35 cellular contexts compared by ENCODE assay signal in the genomic region with DNA sequence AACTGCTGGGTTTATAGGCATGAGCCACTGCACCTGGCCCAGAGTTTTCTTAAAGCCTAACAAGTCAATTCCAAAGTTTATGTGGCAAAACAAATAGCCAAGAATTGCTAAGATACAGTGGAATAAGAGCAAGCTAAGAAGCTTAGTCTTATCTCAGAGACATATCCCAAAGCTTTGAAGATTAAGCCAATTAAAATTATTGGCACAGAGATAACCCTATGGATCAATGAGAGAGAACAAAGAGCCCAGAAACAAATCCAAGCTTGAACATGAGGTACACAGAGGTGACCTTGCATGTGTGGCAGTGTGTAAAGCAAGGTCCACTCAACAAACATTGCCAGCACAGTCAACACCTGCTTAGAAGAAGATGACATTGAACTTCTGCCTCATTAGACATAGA. TPM values are rescaled to one million over a fixed set of nuclear protein-coding genes. Genes with fewer than 3 reads are reported as not detected.
"Had no signal": no experiment of that assay in that cellular context is flagged by ENCODE, and none has a peak within 500 bp of the region (broad histone marks: within the 10 kb centered on the region; RNA-seq: fewer than 3 reads in every experiment).

No MANE protein-coding gene starts in this region.

- ATAC-seq: activated CD4-positive, CD25-positive, alpha-beta regulatory T cell treated with anti-CD3 and anti-CD28 coated beads, Interleukin-2, amount 50 U/mL, for 24 hours; activated CD8-positive, alpha-beta T cell treated with anti-CD3 and anti-CD28 coated beads for 36 hours; activated naive CD8-positive, alpha-beta T cell treated with anti-CD3 and anti-CD28 coated beads, Interleukin-2, amount 50 U/mL, for 24 hours; activated T-cell treated with anti-CD3 and anti-CD28 coated beads, Interleukin-2, amount 50 U/mL, for 4 hours; activated T-helper 17 cell treated with anti-CD3 and anti-CD28 coated beads, Interleukin-2, amount 50 U/mL, for 72 hours; T-helper 17 cell had no signal

- H3K4me1 ChIP-seq: adrenal gland, breast epithelium, colonic mucosa, esophagus squamous epithelium had no signal

- H3K36me3 ChIP-seq: adrenal gland, breast epithelium, cardiac muscle cell, colonic mucosa, esophagus squamous epithelium, WERI-Rb-1 had no signal

- H3K4me3 ChIP-seq: adrenal gland, breast epithelium, cardiac muscle cell, colonic mucosa, esophagus squamous epithelium had no signal

- DNase-seq: activated B cell treated with CpG ODN at 0.5 μM for 24 hours; activated CD4-positive, alpha-beta T cell treated with anti-CD3 and anti-CD28 coated beads for 48 hours; activated CD4-positive, alpha-beta T cell treated with anti-CD3 and anti-CD28 coated beads, Interleukin-2, amount 50 U/mL, for 1 hour; activated CD4-positive, alpha-beta T cell treated with anti-CD3 and anti-CD28 coated beads, Interleukin-2, amount 50 U/mL, for 48 hours; activated CD8-positive, alpha-beta memory T cell treated with anti-CD3 and anti-CD28 coated beads for 24 hours; activated CD8-positive, alpha-beta T cell treated with anti-CD3 and anti-CD28 coated beads for 36 hours; activated effector memory CD4-positive, alpha-beta T cell treated with anti-CD3 and anti-CD28 coated beads, Interleukin-2, amount 50 U/mL, for 16 hours; activated naive CD4-positive, alpha-beta T cell treated with anti-CD3 and anti-CD28 coated beads for 36 hours; activated naive CD8-positive, alpha-beta T cell treated with anti-CD3 and anti-CD28 coated beads for 36 hours; activated naive CD8-positive, alpha-beta T cell treated with anti-CD3 and anti-CD28 coated beads, Interleukin-2, amount 50 U/mL, for 24 hours; activated T-cell treated with anti-CD3 and anti-CD28 coated beads, Interleukin-2, amount 50 U/mL, for 4 hours; adrenal gland; amygdala; aorta; central memory CD4-positive, alpha-beta T cell; cerebellar nuclear complex; colonic mucosa; effector CD8-positive, alpha-beta T cell; esophagus squamous epithelium; foreskin melanocyte; head of caudate nucleus; T-helper 1 cell; T-helper 17 cell; T1000; WERI-Rb-1 had no signal

- H3K27ac ChIP-seq: adrenal gland, breast epithelium, cardiac muscle cell, colonic mucosa, epithelial cell of prostate, esophagus squamous epithelium, WERI-Rb-1 had no signal

- H3K27me3 ChIP-seq: cardiac muscle cell, colonic mucosa had no signal

- H3K9me3 ChIP-seq: adrenal gland, breast epithelium, colonic mucosa, esophagus squamous epithelium had no signal

- FAIRE-seq: endometrium, endothelial cell of umbilical vein had no signal

RNA-seq across cellular contexts. Expression of gene BTNL3, which starts 13.3 kb away (rescaled TPM):
- total RNA-seq: activated B cell treated with CpG ODN at 0.5 μM for 24 hours; activated CD8-positive, alpha-beta T cell treated with anti-CD3 and anti-CD28 coated beads for 36 hours; activated naive CD4-positive, alpha-beta T cell treated with anti-CD3 and anti-CD28 coated beads for 36 hours; activated naive CD8-positive, alpha-beta T cell treated with anti-CD3 and anti-CD28 coated beads for 36 hours; activated T-cell treated with anti-CD3 and anti-CD28 coated beads, Interleukin-2, amount 50 U/mL, for 4 hours; activated T-helper 17 cell treated with anti-CD3 and anti-CD28 coated beads, Interleukin-2, amount 50 U/mL, for 72 hours; aorta; cardiac muscle cell; dermis microvascular lymphatic vessel endothelial cell; endothelial cell of umbilical vein; esophagus squamous epithelium; fibroblast of lung; fibroblast of villous mesenchyme; T-helper 17 cell had no signal
- polyA plus RNA-seq: cardiac muscle cell, endothelial cell of umbilical vein, fibroblast of lung had no signal

RNA-seq across cellular contexts. Expression of gene BTNL9, which starts 38.1 kb away (rescaled TPM):
- total RNA-seq: activated CD8-positive, alpha-beta T cell treated with anti-CD3 and anti-CD28 coated beads for 36 hours; activated naive CD4-positive, alpha-beta T cell treated with anti-CD3 and anti-CD28 coated beads for 36 hours; cardiac muscle cell; fibroblast of lung; fibroblast of villous mesenchyme had no signal
- polyA plus RNA-seq: cardiac muscle cell, fibroblast of lung had no signal
